In the genomic region with DNA sequence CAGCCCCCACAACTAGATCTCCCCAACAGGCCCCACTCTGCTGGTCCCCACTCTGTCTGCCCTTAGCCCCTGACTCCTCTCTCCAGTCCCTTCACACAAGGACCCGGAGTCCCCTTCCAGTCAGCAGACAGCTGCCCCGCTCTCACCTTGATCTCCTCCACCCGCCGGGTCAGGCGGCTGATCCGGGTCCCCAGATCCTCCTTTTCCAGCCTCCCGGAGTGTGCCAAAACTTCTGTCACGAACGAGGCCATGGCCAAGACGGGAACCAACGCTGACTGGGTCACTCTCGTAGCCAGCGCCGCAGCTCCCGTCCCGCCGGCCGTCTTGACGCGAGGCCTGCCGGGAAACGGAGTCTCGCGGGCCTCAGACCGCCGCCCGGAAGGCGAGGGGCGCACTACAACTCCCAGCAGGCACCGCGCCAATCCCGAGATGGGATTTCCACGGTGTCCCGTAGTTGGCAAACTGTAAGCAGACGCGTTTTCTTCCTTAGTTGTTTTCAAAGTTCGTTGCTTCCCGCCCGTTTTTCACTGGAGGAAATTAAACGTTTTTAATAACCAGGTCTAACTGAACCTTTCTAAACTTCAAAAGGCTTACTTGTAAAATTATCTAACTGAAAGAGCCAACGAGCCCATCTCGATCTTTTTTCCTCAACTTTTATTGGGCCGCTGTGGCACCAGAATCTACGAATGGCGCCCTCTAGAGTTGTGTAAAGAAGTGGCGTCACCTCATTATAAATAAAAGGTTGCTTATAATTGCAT, we compare ENCODE assay signal across 1 cellular context.
TF ChIP-seq lines count a peak whose summit lies in the region.

A gene with protein sequence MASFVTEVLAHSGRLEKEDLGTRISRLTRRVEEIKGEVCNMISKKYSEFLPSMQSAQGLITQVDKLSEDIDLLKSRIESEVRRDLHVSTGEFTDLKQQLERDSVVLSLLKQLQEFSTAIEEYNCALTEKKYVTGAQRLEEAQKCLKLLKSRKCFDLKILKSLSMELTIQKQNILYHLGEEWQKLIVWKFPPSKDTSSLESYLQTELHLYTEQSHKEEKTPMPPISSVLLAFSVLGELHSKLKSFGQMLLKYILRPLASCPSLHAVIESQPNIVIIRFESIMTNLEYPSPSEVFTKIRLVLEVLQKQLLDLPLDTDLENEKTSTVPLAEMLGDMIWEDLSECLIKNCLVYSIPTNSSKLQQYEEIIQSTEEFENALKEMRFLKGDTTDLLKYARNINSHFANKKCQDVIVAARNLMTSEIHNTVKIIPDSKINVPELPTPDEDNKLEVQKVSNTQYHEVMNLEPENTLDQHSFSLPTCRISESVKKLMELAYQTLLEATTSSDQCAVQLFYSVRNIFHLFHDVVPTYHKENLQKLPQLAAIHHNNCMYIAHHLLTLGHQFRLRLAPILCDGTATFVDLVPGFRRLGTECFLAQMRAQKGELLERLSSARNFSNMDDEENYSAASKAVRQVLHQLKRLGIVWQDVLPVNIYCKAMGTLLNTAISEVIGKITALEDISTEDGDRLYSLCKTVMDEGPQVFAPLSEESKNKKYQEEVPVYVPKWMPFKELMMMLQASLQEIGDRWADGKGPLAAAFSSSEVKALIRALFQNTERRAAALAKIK (minus strand): TSS at position 277 of the 758 bp plus-strand sequence. CDS start 26 bp downstream, at position 251.

TF ChIP-seq in GM23338, 12 proteins besides CTCF, POLR2A, EP300 and RAD21:
- no peak for TF ChIP-seq EZH2 (IDR thresholded peaks at IDR 0.05; ENCODE audit: low read depth, unreplicated experiment)
- TF ChIP-seq, protein P1, sequence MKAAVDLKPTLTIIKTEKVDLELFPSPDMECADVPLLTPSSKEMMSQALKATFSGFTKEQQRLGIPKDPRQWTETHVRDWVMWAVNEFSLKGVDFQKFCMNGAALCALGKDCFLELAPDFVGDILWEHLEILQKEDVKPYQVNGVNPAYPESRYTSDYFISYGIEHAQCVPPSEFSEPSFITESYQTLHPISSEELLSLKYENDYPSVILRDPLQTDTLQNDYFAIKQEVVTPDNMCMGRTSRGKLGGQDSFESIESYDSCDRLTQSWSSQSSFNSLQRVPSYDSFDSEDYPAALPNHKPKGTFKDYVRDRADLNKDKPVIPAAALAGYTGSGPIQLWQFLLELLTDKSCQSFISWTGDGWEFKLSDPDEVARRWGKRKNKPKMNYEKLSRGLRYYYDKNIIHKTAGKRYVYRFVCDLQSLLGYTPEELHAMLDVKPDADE (IDR thresholded peaks at IDR 0.05) = peak; percentile 94
- peak; percentile 62 for TF ChIP-seq CREB1 (CRISPR knock-in tag; IDR thresholded peaks at IDR 0.05; ENCODE audit: low read depth)
- TF ChIP-seq NANOG (IDR thresholded peaks at IDR 0.05; ENCODE audit: borderline replicate concordance) = no peak
- TF ChIP-seq POLR2AphosphoS5 (IDR thresholded peaks at IDR 0.05; ENCODE audit: low read depth) = peak; percentile 83
- no peak for TF ChIP-seq STAT1 (IDR thresholded peaks at IDR 0.05; ENCODE audit: unreplicated experiment)
- TF ChIP-seq, protein P2, sequence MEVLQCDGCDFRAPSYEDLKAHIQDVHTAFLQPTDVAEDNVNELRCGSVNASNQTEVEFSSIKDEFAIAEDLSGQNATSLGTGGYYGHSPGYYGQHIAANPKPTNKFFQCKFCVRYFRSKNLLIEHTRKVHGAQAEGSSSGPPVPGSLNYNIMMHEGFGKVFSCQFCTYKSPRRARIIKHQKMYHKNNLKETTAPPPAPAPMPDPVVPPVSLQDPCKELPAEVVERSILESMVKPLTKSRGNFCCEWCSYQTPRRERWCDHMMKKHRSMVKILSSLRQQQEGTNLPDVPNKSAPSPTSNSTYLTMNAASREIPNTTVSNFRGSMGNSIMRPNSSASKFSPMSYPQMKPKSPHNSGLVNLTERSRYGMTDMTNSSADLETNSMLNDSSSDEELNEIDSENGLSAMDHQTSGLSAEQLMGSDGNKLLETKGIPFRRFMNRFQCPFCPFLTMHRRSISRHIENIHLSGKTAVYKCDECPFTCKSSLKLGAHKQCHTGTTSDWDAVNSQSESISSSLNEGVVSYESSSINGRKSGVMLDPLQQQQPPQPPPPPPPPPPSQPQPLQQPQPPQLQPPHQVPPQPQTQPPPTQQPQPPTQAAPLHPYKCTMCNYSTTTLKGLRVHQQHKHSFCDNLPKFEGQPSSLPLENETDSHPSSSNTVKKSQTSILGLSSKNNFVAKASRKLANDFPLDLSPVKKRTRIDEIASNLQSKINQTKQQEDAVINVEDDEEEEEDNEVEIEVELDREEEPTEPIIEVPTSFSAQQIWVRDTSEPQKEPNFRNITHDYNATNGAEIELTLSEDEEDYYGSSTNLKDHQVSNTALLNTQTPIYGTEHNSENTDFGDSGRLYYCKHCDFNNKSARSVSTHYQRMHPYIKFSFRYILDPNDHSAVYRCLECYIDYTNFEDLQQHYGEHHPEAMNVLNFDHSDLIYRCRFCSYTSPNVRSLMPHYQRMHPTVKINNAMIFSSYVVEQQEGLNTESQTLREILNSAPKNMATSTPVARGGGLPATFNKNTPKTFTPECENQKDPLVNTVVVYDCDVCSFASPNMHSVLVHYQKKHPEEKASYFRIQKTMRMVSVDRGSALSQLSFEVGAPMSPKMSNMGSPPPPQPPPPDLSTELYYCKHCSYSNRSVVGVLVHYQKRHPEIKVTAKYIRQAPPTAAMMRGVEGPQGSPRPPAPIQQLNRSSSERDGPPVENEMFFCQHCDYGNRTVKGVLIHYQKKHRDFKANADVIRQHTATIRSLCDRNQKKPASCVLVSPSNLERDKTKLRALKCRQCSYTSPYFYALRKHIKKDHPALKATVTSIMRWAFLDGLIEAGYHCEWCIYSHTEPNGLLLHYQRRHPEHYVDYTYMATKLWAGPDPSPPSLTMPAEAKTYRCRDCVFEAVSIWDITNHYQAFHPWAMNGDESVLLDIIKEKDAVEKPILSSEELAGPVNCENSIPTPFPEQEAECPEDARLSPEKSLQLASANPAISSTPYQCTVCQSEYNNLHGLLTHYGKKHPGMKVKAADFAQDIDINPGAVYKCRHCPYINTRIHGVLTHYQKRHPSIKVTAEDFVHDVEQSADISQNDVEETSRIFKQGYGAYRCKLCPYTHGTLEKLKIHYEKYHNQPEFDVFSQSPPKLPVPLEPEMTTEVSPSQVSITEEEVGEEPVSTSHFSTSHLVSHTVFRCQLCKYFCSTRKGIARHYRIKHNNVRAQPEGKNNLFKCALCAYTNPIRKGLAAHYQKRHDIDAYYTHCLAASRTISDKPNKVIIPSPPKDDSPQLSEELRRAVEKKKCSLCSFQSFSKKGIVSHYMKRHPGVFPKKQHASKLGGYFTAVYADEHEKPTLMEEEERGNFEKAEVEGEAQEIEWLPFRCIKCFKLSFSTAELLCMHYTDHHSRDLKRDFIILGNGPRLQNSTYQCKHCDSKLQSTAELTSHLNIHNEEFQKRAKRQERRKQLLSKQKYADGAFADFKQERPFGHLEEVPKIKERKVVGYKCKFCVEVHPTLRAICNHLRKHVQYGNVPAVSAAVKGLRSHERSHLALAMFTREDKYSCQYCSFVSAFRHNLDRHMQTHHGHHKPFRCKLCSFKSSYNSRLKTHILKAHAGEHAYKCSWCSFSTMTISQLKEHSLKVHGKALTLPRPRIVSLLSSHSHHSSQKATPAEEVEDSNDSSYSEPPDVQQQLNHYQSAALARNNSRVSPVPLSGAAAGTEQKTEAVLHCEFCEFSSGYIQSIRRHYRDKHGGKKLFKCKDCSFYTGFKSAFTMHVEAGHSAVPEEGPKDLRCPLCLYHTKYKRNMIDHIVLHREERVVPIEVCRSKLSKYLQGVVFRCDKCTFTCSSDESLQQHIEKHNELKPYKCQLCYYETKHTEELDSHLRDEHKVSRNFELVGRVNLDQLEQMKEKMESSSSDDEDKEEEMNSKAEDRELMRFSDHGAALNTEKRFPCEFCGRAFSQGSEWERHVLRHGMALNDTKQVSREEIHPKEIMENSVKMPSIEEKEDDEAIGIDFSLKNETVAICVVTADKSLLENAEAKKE (CRISPR knock-in tag; IDR thresholded peaks at IDR 0.05) = no peak
TF ChIP-seq in GM23338: peak in this region for 3.
